In the genomic region with DNA sequence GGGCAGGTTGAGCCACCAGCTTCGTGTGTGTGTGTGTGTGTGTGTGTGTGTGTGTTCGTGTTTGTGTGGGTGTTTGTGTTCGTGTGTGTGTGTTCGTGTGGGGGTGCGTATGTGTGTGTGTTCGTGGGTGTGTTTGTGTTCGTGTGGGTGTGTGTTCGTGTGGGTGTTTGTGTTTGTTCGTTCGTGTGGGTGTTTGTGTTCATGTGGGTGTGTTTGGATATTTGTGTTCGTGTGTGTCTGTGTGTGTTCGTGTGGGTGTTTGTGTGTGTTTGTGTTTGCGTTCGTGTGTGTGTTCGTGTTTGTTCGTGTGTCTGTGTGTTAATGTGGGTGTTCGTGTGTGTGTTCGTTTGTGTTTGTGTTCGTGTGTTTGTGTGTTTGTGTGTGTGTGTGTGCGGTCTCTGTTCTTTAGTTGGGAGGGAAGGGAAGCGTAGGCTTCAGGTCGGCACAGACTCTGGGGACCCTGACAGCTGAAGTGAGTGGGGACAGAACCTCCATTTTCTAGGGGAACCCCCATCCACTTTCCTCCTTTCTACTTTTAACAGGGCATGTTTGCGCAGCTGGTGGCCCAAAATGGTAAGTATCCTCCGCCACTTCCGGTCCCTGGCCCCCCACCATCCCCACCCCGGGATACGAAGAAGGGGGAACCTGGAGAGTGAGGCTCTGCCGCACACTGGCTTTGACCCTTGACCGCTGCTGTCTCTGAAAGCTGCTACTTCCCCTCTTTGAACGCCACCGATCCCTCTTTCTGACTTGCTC, we compare ENCODE assay signal across 10 cellular contexts. TPM values are rescaled to one million over a fixed set of nuclear protein-coding genes. Genes with fewer than 3 reads are reported as not detected.
DNase-seq lines count a peak whose midpoint lies in the region; ATAC-seq and TF ChIP-seq lines count a peak whose summit lies in the region.
"Had no signal": no experiment of that assay in that cellular context is flagged by ENCODE, and none has a peak within 500 bp of the region (broad histone marks: within the 10 kb centered on the region; RNA-seq: fewer than 3 reads in every experiment).

No MANE protein-coding gene starts in this region.

- TF ChIP-seq EP300 in esophagus muscularis mucosa (IDR thresholded peaks at IDR 0.05) = no peak

- H3K4me3 ChIP-seq in Panc1 (ENCODE audit: low read depth in 2 of 2, low read length in 2 of 2) (peak overlapping the region; percentile 51 to 85), esophagus muscularis mucosa (peak overlapping the region in 1 of 4 donors; percentile 68)

- POLR2A ChIA-PET in Panc1 (lab: Charles Lee) = no interaction called here

- no peak for DNase-seq in T-helper 1 cell
- DNase-seq in Panc1 (ENCODE audit: low read depth, low spot score) = no peak
- DNase-seq in endothelial cell (ENCODE audit: low spot score) = no peak
- DNase-seq in esophagus muscularis mucosa (ENCODE audit: extremely low spot score) = no peak
- no peak for DNase-seq in HuH-7.5 (ENCODE audit: low spot score)
- DNase-seq: activated CD4-positive, alpha-beta T cell treated with anti-CD3 and anti-CD28 coated beads for 4 hours; heart right ventricle had no signal

- CTCF ChIA-PET in Panc1 (lab: Charles Lee) = no interaction called here

- no peak for TF ChIP-seq POLR2A in esophagus muscularis mucosa (IDR thresholded peaks at IDR 0.05; ENCODE audit: low read depth)

- H3K27ac Mint-ChIP-seq in T-helper 1 cell treated with Interleukin-12 subunit alpha and Interleukin-12 subunit beta and Interleukin-4 antibody, amounts not matched to agents 30 μg/mL and 1 μg/mL, for 36 hours = peak overlapping the region; percentile 55
- peak overlapping the region; percentile 48 for H3K27ac Mint-ChIP-seq in endothelial cell (ENCODE audit: unreplicated experiment)
- peak overlapping the region; percentile 88 for H3K27ac Mint-ChIP-seq in stimulated activated memory B cell treated with anti-CD40 and anti-IgM and Interleukin-4, amounts not matched to agents 10 μg/mL and 1 μg/mL and 100 μg/mL, for 72 hours

- intact Hi-C loops in Panc1 (cut with micrococcal nuclease; ENCODE audit: unreplicated experiment) = no loop called here
- intact Hi-C loops in esophagus muscularis mucosa (cut with DNase I) = no loop called here

- TF ChIP-seq CTCF in Panc1 (IDR thresholded peaks at IDR 0.05) (no peak), endothelial cell (IDR thresholded peaks at IDR 0.05; ENCODE audit: unreplicated experiment) (no peak), esophagus muscularis mucosa (IDR thresholded peaks at IDR 0.05) (no peak)

- H3K27me3 Mint-ChIP-seq in T-helper 1 cell treated with Interleukin-12 subunit alpha and Interleukin-12 subunit beta and Interleukin-4 antibody, amounts not matched to agents 30 μg/mL and 1 μg/mL, for 36 hours (ENCODE audit: low read depth) = peaks cover 35% of the 10 kb centered on the region
- peaks cover 24% of the 10 kb centered on the region for H3K27me3 Mint-ChIP-seq in endothelial cell (ENCODE audit: unreplicated experiment)
- no peaks in the 10 kb centered on the region for H3K27me3 Mint-ChIP-seq in stimulated activated memory B cell treated with anti-CD40 and anti-IgM and Interleukin-4, amounts not matched to agents 10 μg/mL and 1 μg/mL and 100 μg/mL, for 72 hours

- H3K4me3 Mint-ChIP-seq in T-helper 1 cell treated with Interleukin-12 subunit alpha and Interleukin-12 subunit beta and Interleukin-4 antibody, amounts not matched to agents 30 μg/mL and 1 μg/mL, for 36 hours = peak overlapping the region; percentile 73
- peak overlapping the region; percentile 85 for H3K4me3 Mint-ChIP-seq in endothelial cell (ENCODE audit: unreplicated experiment)
- peak overlapping the region; percentile 88 for H3K4me3 Mint-ChIP-seq in stimulated activated memory B cell treated with anti-CD40 and anti-IgM and Interleukin-4, amounts not matched to agents 10 μg/mL and 1 μg/mL and 100 μg/mL, for 72 hours

- peaks cover 47% of the 10 kb centered on the region for H3K4me1 Mint-ChIP-seq in T-helper 1 cell treated with Interleukin-12 subunit alpha and Interleukin-12 subunit beta and Interleukin-4 antibody, amounts not matched to agents 30 μg/mL and 1 μg/mL, for 36 hours (ENCODE audit: low read depth)
- H3K4me1 Mint-ChIP-seq in endothelial cell (ENCODE audit: unreplicated experiment) = peaks cover 27% of the 10 kb centered on the region
- peaks cover 79% of the 10 kb centered on the region for H3K4me1 Mint-ChIP-seq in stimulated activated memory B cell treated with anti-CD40 and anti-IgM and Interleukin-4, amounts not matched to agents 10 μg/mL and 1 μg/mL and 100 μg/mL, for 72 hours

- in situ Hi-C loops in Panc1 (cut with HindIII; ENCODE audit: low pct_unique_long_range_greater_than_20kb, low sequenced_read_pairs) = no loop called here

- no peaks in the 10 kb centered on the region for H3K27me3 ChIP-seq in Panc1 (ENCODE audit: control insufficient read depth, insufficient read depth, low read length)
- H3K27me3 ChIP-seq in esophagus muscularis mucosa = peaks cover 0 to 47% (median 19%) of the 10 kb centered on the region in 4 donors

- H3K36me3 Mint-ChIP-seq in T-helper 1 cell treated with Interleukin-12 subunit alpha and Interleukin-12 subunit beta and Interleukin-4 antibody, amounts not matched to agents 30 μg/mL and 1 μg/mL, for 36 hours (ENCODE audit: low read depth) = peaks cover 14% of the 10 kb centered on the region
- H3K36me3 Mint-ChIP-seq in endothelial cell (ENCODE audit: low read depth, unreplicated experiment) = peaks cover 31% of the 10 kb centered on the region
- H3K36me3 Mint-ChIP-seq in stimulated activated memory B cell treated with anti-CD40 and anti-IgM and Interleukin-4, amounts not matched to agents 10 μg/mL and 1 μg/mL and 100 μg/mL, for 72 hours = peaks cover 34% of the 10 kb centered on the region

- BruUV-seq in Panc1 (replicated peaks; lab: Mats Ljungman, UMichigan) = TSS peak; percentile 93

- no peaks in the 10 kb centered on the region; the same call in 1 of the 2 replicates for H3K36me3 ChIP-seq in Panc1 (ENCODE audit: control insufficient read depth, insufficient read depth, low read length)
- H3K36me3 ChIP-seq in esophagus muscularis mucosa = no peaks in the 10 kb centered on the region
- H3K36me3 ChIP-seq: heart right ventricle had no signal

- peaks cover 10% of the 10 kb centered on the region for H3K4me1 ChIP-seq in Panc1 (ENCODE audit: control insufficient read depth, insufficient read depth, low read length)
- peaks cover 31 to 47% (median 40%) of the 10 kb centered on the region in 4 donors for H3K4me1 ChIP-seq in esophagus muscularis mucosa

- WGBS in esophagus muscularis mucosa = 51% methylated on average over 31 of the region's 31 CpGs

- no peak for ATAC-seq in Panc1
- ATAC-seq in stimulated activated memory B cell treated with anti-CD40 and anti-IgM and Interleukin-4, amounts not matched to agents 10 μg/mL and 1 μg/mL and 100 μg/mL, for 72 hours = peak; percentile 42
- no peak for ATAC-seq in GM18511 (IDR thresholded peaks at IDR 0.05; ENCODE audit: unreplicated experiment)
- ATAC-seq: heart right ventricle had no signal

- no peaks in the 10 kb centered on the region for H3K9me3 ChIP-seq in Panc1 (ENCODE audit: control insufficient read depth, insufficient read depth, low read depth, low read length)
- no peaks in the 10 kb centered on the region for H3K9me3 ChIP-seq in esophagus muscularis mucosa

- H3K27ac ChIP-seq in Panc1 (ENCODE audit: low read length) = no peak overlapping the region
- H3K27ac ChIP-seq in esophagus muscularis mucosa (replicated peaks in 1 of 4) = no peak overlapping the region
- H3K27ac ChIP-seq: heart right ventricle had no signal

- no peaks in the 10 kb centered on the region for H3K9me3 Mint-ChIP-seq in T-helper 1 cell treated with Interleukin-12 subunit alpha and Interleukin-12 subunit beta and Interleukin-4 antibody, amounts not matched to agents 30 μg/mL and 1 μg/mL, for 36 hours
- peaks cover 25% of the 10 kb centered on the region for H3K9me3 Mint-ChIP-seq in endothelial cell (ENCODE audit: unreplicated experiment)
- H3K9me3 Mint-ChIP-seq in stimulated activated memory B cell treated with anti-CD40 and anti-IgM and Interleukin-4, amounts not matched to agents 10 μg/mL and 1 μg/mL and 100 μg/mL, for 72 hours = peaks cover 3% of the 10 kb centered on the region

RNA-seq across cellular contexts. Expression of a gene that starts 1.6 kb away (rescaled TPM):
- total RNA-seq in Panc1 (2021; ENCODE audit: unreplicated experiment) (2.9 TPM), endothelial cell (ENCODE audit: unreplicated experiment) (3.0 TPM), esophagus muscularis mucosa (1 to 10 TPM in 1 of 4 donors, under 1 TPM in 2, not detected in 1; 0.29 to 2.7 (median 0.45) TPM)
- 1.6 TPM for polyA plus RNA-seq in Panc1 (2012; ENCODE audit: insufficient read length)

RNA-seq across cellular contexts. Expression of a gene that starts 30.3 kb away (rescaled TPM):
- total RNA-seq in Panc1 (2021; ENCODE audit: unreplicated experiment) = 4.4 TPM
- 17.9 TPM for polyA plus RNA-seq in Panc1 (2012; ENCODE audit: insufficient read length)
- 0.21 TPM for total RNA-seq in endothelial cell (ENCODE audit: unreplicated experiment)
- total RNA-seq in esophagus muscularis mucosa = 1 to 10 TPM; 1.7 to 4.7 (median 3.4) TPM

RNA-seq across cellular contexts. Expression of a gene that starts 50.8 kb away (rescaled TPM):
- total RNA-seq in Panc1 (2021; ENCODE audit: unreplicated experiment) (0.39 TPM), endothelial cell (ENCODE audit: unreplicated experiment) (1.5 TPM), esophagus muscularis mucosa (1 to 10 TPM in 2 of 4 donors, under 1 TPM in 2; 0.13 to 2.8 (median 1.1) TPM)
- 1.2 TPM for polyA plus RNA-seq in Panc1 (2012; ENCODE audit: insufficient read length)

RNA-seq across cellular contexts. Expression of a gene that starts 58.5 kb away (rescaled TPM):
- 45.4 TPM for total RNA-seq in Panc1 (2021; ENCODE audit: unreplicated experiment)
- polyA plus RNA-seq in Panc1 (2012; ENCODE audit: insufficient read length) = 62.7 TPM
- total RNA-seq in endothelial cell (ENCODE audit: unreplicated experiment) = 0.51 TPM
- under 1 TPM in 2 of 4 donors, not detected in 2; 0.52 to 0.84 TPM for total RNA-seq in esophagus muscularis mucosa
- polyA plus RNA-seq: heart right ventricle had no signal
